In the genomic region with DNA sequence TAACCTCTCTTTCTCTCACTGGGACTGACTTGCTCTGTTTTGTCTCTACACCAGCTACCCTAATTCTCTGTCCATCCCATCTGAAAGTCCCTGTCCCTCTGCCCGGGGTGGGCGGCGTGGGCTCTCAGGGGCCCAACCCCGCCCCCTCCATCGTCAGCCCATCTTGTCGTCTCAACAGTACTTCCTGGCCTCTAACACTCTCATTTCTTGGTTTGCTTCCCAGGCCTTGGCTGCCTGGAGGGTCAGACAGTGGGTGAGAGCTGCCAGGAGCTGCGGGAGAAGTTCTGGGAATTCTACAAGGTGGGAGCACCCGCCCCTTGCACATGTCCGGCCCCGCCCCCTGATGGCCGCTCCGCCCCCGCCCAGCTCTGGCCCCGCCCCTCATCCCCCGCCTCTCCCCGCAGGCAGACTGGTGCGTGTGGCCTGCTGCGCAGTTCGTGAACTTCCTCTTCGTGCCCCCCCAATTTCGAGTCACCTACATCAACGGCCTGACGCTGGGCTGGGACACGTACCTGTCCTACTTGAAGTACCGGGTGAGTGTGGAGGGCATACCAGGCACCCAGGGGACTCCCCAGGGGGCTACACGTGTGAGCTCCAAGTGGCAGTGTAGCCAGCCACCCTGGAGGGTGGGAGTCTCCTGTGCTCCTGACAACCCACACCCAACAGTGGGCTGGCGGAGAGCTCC, we compare ENCODE assay signal across 8 cellular contexts. TPM values are rescaled to one million over a fixed set of nuclear protein-coding genes. Genes with fewer than 3 reads are reported as not detected.
DNase-seq lines count a peak whose midpoint lies in the region; ATAC-seq and TF ChIP-seq lines count a peak whose summit lies in the region.

No MANE protein-coding gene starts in this region.

- no peak for DNase-seq in AG04450 (ENCODE audit: low read depth, low spot score)
- DNase-seq in HL-60 (ENCODE audit: low read depth in 1 of 2, low spot score in 1 of 2): peak; percentile 63 to 74
- DNase-seq in activated T-cell treated with anti-CD3 and anti-CD28 coated beads, Interleukin-2, amount 50 U/mL, for 72 hours: peak; percentile 37 to 45
- peak; percentile 57 for DNase-seq in stimulated activated naive CD8-positive, alpha-beta T cell treated with anti-CD3 and anti-CD28 coated beads, Interleukin-15, Interleukin-2, amounts not matched to agents 100 U/mL and 50 U/mL, for 24 hours
- DNase-seq in retina: no peak

- POLR2A ChIA-PET in AG04450 (lab: Yijun Ruan, JAX): interaction anchor here (0.9 to 4.5 kb wide), 4 partner anchors 10 to 98 kb away, joined by 3 to 30 read pairs (median 4); a partner anchor contains a TSS

- no peak for TF ChIP-seq CTCF in AG04450 (IDR thresholded peaks at IDR 0.05; ENCODE audit: low read depth, low read length)
- TF ChIP-seq CTCF in HL-60 (IDR thresholded peaks at IDR 0.05; ENCODE audit: insufficient read depth, low read length): no peak

- peak overlapping the region; percentile 88 to 93 for H3K4me3 Mint-ChIP-seq in activated T-cell treated with anti-CD3 and anti-CD28 coated beads, Interleukin-2, amount 50 U/mL, for 72 hours

- peaks cover 28% of the 10 kb centered on the region for H3K4me1 Mint-ChIP-seq in activated T-cell treated with anti-CD3 and anti-CD28 coated beads, Interleukin-2, amount 50 U/mL, for 72 hours (ENCODE audit: low read depth)

- CTCF ChIA-PET in AG04450 (lab: Charles Lee): interaction anchor here (0.7 to 4.1 kb wide), 3 partner anchors 10 to 57 kb away, joined by 3 to 99 read pairs (median 3); a partner anchor contains a TSS

- H3K9me3 ChIP-seq in AG04450 (ENCODE audit: control insufficient read depth, insufficient read depth, low read length): no peaks in the 10 kb centered on the region; the same call in 1 of the 2 replicates
- no peaks in the 10 kb centered on the region for H3K9me3 ChIP-seq in iPS-15b (ENCODE audit: control insufficient read depth, insufficient read depth, low read length)

- H3K4me3 ChIP-seq in AG04450 (ENCODE audit: low read depth, low read length) (peak overlapping the region; percentile 84; the same call in 1 of the 2 replicates), HL-60 (replicated peaks; ENCODE audit: insufficient read depth, low read length) (0 out of 2 replicates have a peak overlapping the region, but pooled peaks have one; percentile 10), iPS-15b (ENCODE audit: low read depth, low read length) (peak overlapping the region; percentile 88)

- H3K27ac ChIP-seq in AG04450 (ENCODE audit: low read depth, low read length) (peak overlapping the region; percentile 39), HL-60 (replicated peaks) (peak overlapping the region; percentile 12; the same call in 1 of the 2 replicates)

- H3K27me3 ChIP-seq in AG04450 (ENCODE audit: control insufficient read depth, insufficient read depth, low read length): no peaks in the 10 kb centered on the region
- H3K27me3 ChIP-seq in HL-60 (ENCODE audit: insufficient read depth, poor library complexity, severe bottlenecking): no peaks in the 10 kb centered on the region
- H3K27me3 ChIP-seq in iPS-15b (ENCODE audit: control insufficient read depth, insufficient read depth, low read length): no peaks in the 10 kb centered on the region

- no peaks in the 10 kb centered on the region for H3K9me3 Mint-ChIP-seq in activated T-cell treated with anti-CD3 and anti-CD28 coated beads, Interleukin-2, amount 50 U/mL, for 72 hours

- no peaks in the 10 kb centered on the region for H3K27me3 Mint-ChIP-seq in activated T-cell treated with anti-CD3 and anti-CD28 coated beads, Interleukin-2, amount 50 U/mL, for 72 hours (ENCODE audit: low read depth)

- H3K9ac ChIP-seq in iPS-15b (ENCODE audit: low read depth, low read length): peak overlapping the region; percentile 24

- H3K4me1 ChIP-seq in iPS-15b (ENCODE audit: control insufficient read depth, insufficient read depth, low read length): peaks cover 4% of the 10 kb centered on the region

- H3K36me3 Mint-ChIP-seq in activated T-cell treated with anti-CD3 and anti-CD28 coated beads, Interleukin-2, amount 50 U/mL, for 72 hours (ENCODE audit: insufficient read depth in 2 of 2): peaks cover 0 to 3% of the 10 kb centered on the region in 2 donors

- no peak overlapping the region for H3K27ac Mint-ChIP-seq in activated T-cell treated with anti-CD3 and anti-CD28 coated beads, Interleukin-2, amount 50 U/mL, for 72 hours

- ATAC-seq in activated T-cell treated with anti-CD3 and anti-CD28 coated beads, Interleukin-2, amount 50 U/mL, for 72 hours (replicated peaks in 1 of 2): no peak
- ATAC-seq in stimulated activated naive CD8-positive, alpha-beta T cell treated with anti-CD3 and anti-CD28 coated beads, Interleukin-15, Interleukin-2, amounts not matched to agents 100 U/mL and 50 U/mL, for 24 hours: no peak
- ATAC-seq in GM19324 (IDR thresholded peaks at IDR 0.05; ENCODE audit: low FRiP score, unreplicated experiment) (no peak), HG03135 (IDR thresholded peaks at IDR 0.05; ENCODE audit: unreplicated experiment) (no peak)

- peaks cover 27% of the 10 kb centered on the region for H3K36me3 ChIP-seq in iPS-15b (ENCODE audit: control insufficient read depth, insufficient read depth, low read length)

RNA-seq across cellular contexts. Expression of a gene that starts 1.7 kb away (rescaled TPM):
- polyA plus RNA-seq in AG04450 (2011; rRNA removed): 8.2 and 13.4 TPM in 2 replicates
- 7.7 and 12.0 TPM in 2 replicates for polyA minus RNA-seq in AG04450 (2011; rRNA and poly(A)+ RNA removed)
- 10 to 100 TPM in 1 of 2 donors, 1 to 10 TPM in 1; 9.8 to 10.1 TPM for total RNA-seq in activated T-cell treated with anti-CD3 and anti-CD28 coated beads, Interleukin-2, amount 50 U/mL, for 72 hours

RNA-seq across cellular contexts. Expression of a gene that starts 9.1 kb away (rescaled TPM):
- polyA plus RNA-seq in AG04450 (2011; rRNA removed): 2.8 and 6.1 TPM in 2 replicates
- 14.0 and 25.7 TPM in 2 replicates for polyA minus RNA-seq in AG04450 (2011; rRNA and poly(A)+ RNA removed)
- 1 to 10 TPM; 1.8 to 1.9 TPM for total RNA-seq in activated T-cell treated with anti-CD3 and anti-CD28 coated beads, Interleukin-2, amount 50 U/mL, for 72 hours

RNA-seq across cellular contexts. Expression of a gene that starts 21.1 kb away (rescaled TPM):
- polyA plus RNA-seq in AG04450 (2011; rRNA removed): 6.9 and 8.1 TPM in 2 replicates
- polyA minus RNA-seq in AG04450 (2011; rRNA and poly(A)+ RNA removed): 1.3 and 1.6 TPM in 2 replicates
- total RNA-seq in activated T-cell treated with anti-CD3 and anti-CD28 coated beads, Interleukin-2, amount 50 U/mL, for 72 hours: 10 to 100 TPM; 10.2 to 11.4 TPM

RNA-seq across cellular contexts. Expression of a gene that starts 31.5 kb away (rescaled TPM):
- 0.12 and 0.46 TPM in 2 replicates for polyA plus RNA-seq in AG04450 (2011; rRNA removed)
- polyA minus RNA-seq in AG04450 (2011; rRNA and poly(A)+ RNA removed): 0.46 and 0.52 TPM in 2 replicates
- total RNA-seq in activated T-cell treated with anti-CD3 and anti-CD28 coated beads, Interleukin-2, amount 50 U/mL, for 72 hours: under 1 TPM in 1 of 2 donors, not detected in 1; 0.10 TPM

RNA-seq across cellular contexts. Expression of a gene that starts 41.7 kb away (rescaled TPM):
- 19.7 and 23.3 TPM in 2 replicates for polyA plus RNA-seq in AG04450 (2011; rRNA removed)
- polyA minus RNA-seq in AG04450 (2011; rRNA and poly(A)+ RNA removed): 11.5 and 12.1 TPM in 2 replicates
- total RNA-seq in activated T-cell treated with anti-CD3 and anti-CD28 coated beads, Interleukin-2, amount 50 U/mL, for 72 hours: 10 to 100 TPM; 13.3 to 15.4 TPM

Comparison
In these comparisons a context has a peak if more than half of its experiments do, and no peak if none do; other contexts are left out.
1. DNase-seq: peak in HL-60 (2 of 2), activated T-cell treated with anti-CD3 and anti-CD28 coated beads, Interleukin-2, amount 50 U/mL, for 72 hours (2 of 2) and stimulated activated naive CD8-positive, alpha-beta T cell treated with anti-CD3 and anti-CD28 coated beads, Interleukin-15, Interleukin-2, amounts not matched to agents 100 U/mL and 50 U/mL, for 24 hours (single experiment); none in AG04450 (single experiment) and retina (single experiment).
2. H3K4me3 ChIP-seq: peak in every context shown above with its lines; median percentile 88 in iPS-15b; 84 in AG04450; 10 in HL-60.